ENCODE assay signal across 14 cellular contexts in the genomic region with DNA sequence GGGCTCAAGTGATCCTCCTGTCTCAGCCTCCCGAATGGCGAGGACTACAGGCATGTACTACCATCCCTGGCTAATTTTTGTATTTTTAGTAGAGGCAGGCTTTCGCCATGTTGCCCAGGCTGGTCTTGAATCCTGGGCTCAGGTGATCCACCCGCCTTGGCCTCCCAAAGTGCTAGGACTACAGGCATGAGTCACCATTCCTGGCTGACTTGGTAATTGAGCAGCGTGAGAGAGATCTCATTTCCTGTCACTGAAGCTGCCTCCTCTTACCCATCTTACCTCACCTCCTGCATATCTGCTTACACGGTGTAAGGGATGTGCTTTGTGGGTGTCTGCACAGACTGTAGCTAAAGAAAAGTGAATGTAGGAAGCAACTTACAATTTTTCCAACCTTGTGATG. TPM values are rescaled to one million over a fixed set of nuclear protein-coding genes. Genes with fewer than 3 reads are reported as not detected.
DNase-seq lines count a peak whose midpoint lies in the region; ATAC-seq and TF ChIP-seq lines count a peak whose summit lies in the region.
"Had no signal": no experiment of that assay in that cellular context is flagged by ENCODE, and none has a peak within 500 bp of the region (broad histone marks: within the 10 kb centered on the region; RNA-seq: fewer than 3 reads in every experiment).

No MANE protein-coding gene starts in this region.

- DNase-seq in NK-92 treated with Interleukin-12 subunit alpha and Interleukin-12 subunit beta, amount 100 ng/mL, for 24 hours (lab: John Stamatoyannopoulos, UW): peak; percentile 9
- no peak for DNase-seq in NK-92 (lab: John Stamatoyannopoulos, UW; ENCODE audit: unreplicated experiment)
- DNase-seq in WTC11 (ENCODE audit: low spot score): no peak
- DNase-seq in dermis blood vessel endothelial cell: peak; percentile 68
- peak; percentile 50 for DNase-seq in stimulated activated CD4-positive, alpha-beta T cell treated with anti-CD3 and anti-CD28 coated beads, Interleukin-4, amount 100 ng/mL, for 24 hours
- no peak for DNase-seq in COR-L47 (lab: John Stamatoyannopoulos, UW)
- DNase-seq in NOMO-1 (lab: John Stamatoyannopoulos, UW; ENCODE audit: unreplicated experiment in 2 of 2): no peak
- DNase-seq: colonic mucosa, left colon, NCI-H2081, T-helper 9 cell, tibial artery had no signal

- H3K4me3 Mint-ChIP-seq in WTC11: no peak overlapping the region

- peaks cover 5% of the 10 kb centered on the region; the same call in 1 of the 2 replicates for H3K36me3 Mint-ChIP-seq in WTC11

- ATAC-seq in WTC11 (peak; percentile 20; the same call in 1 of the 2 replicates), GM19467 (IDR thresholded peaks at IDR 0.05; ENCODE audit: unreplicated experiment) (no peak)
- ATAC-seq: left colon had no signal

- TF ChIP-seq CTCF in WTC11 (IDR thresholded peaks at IDR 0.05): no peak

- H3K9me3 Mint-ChIP-seq in WTC11: peaks cover 11% of the 10 kb centered on the region

- CTCF ChIA-PET in WTC11 (lab: Charles Lee): no interaction called here

- no peak overlapping the region for H3K27ac Mint-ChIP-seq in WTC11

- H3K4me1 Mint-ChIP-seq in WTC11: peaks cover 25% of the 10 kb centered on the region

- H3K27me3 Mint-ChIP-seq in WTC11 (ENCODE audit: low read depth): no peaks in the 10 kb centered on the region

- POLR2A ChIA-PET in WTC11 (lab: Charles Lee): no interaction called here

TF ChIP-seq in WTC11, 78 proteins besides CTCF, POLR2A, EP300 and RAD21 (continues in another document):
- TF ChIP-seq GTF2I (CRISPR knock-in tag; conservative IDR thresholded peaks at IDR 0.05) (no peak), ZNF263 (CRISPR knock-in tag; IDR thresholded peaks at IDR 0.05; ENCODE audit: low read depth) (no peak), OVOL2 (CRISPR knock-in tag; IDR thresholded peaks at IDR 0.05; ENCODE audit: borderline replicate concordance) (no peak), GABPB1 (CRISPR knock-in tag; IDR thresholded peaks at IDR 0.05) (no peak), RELA (CRISPR knock-in tag; IDR thresholded peaks at IDR 0.05; ENCODE audit: borderline replicate concordance) (no peak), NR2C2 (CRISPR knock-in tag; IDR thresholded peaks at IDR 0.05) (no peak), CREB1 (CRISPR knock-in tag; IDR thresholded peaks at IDR 0.05) (no peak), CBFB (CRISPR knock-in tag; IDR thresholded peaks at IDR 0.05; ENCODE audit: low read depth) (no peak), JUN (CRISPR knock-in tag; IDR thresholded peaks at IDR 0.05) (no peak), TEAD1 (CRISPR knock-in tag; IDR thresholded peaks at IDR 0.05) (no peak)
- TF ChIP-seq, protein P1, sequence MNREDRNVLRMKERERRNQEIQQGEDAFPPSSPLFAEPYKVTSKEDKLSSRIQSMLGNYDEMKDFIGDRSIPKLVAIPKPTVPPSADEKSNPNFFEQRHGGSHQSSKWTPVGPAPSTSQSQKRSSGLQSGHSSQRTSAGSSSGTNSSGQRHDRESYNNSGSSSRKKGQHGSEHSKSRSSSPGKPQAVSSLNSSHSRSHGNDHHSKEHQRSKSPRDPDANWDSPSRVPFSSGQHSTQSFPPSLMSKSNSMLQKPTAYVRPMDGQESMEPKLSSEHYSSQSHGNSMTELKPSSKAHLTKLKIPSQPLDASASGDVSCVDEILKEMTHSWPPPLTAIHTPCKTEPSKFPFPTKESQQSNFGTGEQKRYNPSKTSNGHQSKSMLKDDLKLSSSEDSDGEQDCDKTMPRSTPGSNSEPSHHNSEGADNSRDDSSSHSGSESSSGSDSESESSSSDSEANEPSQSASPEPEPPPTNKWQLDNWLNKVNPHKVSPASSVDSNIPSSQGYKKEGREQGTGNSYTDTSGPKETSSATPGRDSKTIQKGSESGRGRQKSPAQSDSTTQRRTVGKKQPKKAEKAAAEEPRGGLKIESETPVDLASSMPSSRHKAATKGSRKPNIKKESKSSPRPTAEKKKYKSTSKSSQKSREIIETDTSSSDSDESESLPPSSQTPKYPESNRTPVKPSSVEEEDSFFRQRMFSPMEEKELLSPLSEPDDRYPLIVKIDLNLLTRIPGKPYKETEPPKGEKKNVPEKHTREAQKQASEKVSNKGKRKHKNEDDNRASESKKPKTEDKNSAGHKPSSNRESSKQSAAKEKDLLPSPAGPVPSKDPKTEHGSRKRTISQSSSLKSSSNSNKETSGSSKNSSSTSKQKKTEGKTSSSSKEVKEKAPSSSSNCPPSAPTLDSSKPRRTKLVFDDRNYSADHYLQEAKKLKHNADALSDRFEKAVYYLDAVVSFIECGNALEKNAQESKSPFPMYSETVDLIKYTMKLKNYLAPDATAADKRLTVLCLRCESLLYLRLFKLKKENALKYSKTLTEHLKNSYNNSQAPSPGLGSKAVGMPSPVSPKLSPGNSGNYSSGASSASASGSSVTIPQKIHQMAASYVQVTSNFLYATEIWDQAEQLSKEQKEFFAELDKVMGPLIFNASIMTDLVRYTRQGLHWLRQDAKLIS (CRISPR knock-in tag; IDR thresholded peaks at IDR 0.05; ENCODE audit: borderline replicate concordance): no peak
- TF ChIP-seq, protein P2, sequence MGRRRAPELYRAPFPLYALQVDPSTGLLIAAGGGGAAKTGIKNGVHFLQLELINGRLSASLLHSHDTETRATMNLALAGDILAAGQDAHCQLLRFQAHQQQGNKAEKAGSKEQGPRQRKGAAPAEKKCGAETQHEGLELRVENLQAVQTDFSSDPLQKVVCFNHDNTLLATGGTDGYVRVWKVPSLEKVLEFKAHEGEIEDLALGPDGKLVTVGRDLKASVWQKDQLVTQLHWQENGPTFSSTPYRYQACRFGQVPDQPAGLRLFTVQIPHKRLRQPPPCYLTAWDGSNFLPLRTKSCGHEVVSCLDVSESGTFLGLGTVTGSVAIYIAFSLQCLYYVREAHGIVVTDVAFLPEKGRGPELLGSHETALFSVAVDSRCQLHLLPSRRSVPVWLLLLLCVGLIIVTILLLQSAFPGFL (CRISPR knock-in tag; IDR thresholded peaks at IDR 0.05; ENCODE audit: borderline replicate concordance): no peak
- TF ChIP-seq, protein P3, sequence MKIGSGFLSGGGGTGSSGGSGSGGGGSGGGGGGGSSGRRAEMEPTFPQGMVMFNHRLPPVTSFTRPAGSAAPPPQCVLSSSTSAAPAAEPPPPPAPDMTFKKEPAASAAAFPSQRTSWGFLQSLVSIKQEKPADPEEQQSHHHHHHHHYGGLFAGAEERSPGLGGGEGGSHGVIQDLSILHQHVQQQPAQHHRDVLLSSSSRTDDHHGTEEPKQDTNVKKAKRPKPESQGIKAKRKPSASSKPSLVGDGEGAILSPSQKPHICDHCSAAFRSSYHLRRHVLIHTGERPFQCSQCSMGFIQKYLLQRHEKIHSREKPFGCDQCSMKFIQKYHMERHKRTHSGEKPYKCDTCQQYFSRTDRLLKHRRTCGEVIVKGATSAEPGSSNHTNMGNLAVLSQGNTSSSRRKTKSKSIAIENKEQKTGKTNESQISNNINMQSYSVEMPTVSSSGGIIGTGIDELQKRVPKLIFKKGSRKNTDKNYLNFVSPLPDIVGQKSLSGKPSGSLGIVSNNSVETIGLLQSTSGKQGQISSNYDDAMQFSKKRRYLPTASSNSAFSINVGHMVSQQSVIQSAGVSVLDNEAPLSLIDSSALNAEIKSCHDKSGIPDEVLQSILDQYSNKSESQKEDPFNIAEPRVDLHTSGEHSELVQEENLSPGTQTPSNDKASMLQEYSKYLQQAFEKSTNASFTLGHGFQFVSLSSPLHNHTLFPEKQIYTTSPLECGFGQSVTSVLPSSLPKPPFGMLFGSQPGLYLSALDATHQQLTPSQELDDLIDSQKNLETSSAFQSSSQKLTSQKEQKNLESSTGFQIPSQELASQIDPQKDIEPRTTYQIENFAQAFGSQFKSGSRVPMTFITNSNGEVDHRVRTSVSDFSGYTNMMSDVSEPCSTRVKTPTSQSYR (CRISPR knock-in tag; IDR thresholded peaks at IDR 0.05): no peak
- TF ChIP-seq, protein P4, sequence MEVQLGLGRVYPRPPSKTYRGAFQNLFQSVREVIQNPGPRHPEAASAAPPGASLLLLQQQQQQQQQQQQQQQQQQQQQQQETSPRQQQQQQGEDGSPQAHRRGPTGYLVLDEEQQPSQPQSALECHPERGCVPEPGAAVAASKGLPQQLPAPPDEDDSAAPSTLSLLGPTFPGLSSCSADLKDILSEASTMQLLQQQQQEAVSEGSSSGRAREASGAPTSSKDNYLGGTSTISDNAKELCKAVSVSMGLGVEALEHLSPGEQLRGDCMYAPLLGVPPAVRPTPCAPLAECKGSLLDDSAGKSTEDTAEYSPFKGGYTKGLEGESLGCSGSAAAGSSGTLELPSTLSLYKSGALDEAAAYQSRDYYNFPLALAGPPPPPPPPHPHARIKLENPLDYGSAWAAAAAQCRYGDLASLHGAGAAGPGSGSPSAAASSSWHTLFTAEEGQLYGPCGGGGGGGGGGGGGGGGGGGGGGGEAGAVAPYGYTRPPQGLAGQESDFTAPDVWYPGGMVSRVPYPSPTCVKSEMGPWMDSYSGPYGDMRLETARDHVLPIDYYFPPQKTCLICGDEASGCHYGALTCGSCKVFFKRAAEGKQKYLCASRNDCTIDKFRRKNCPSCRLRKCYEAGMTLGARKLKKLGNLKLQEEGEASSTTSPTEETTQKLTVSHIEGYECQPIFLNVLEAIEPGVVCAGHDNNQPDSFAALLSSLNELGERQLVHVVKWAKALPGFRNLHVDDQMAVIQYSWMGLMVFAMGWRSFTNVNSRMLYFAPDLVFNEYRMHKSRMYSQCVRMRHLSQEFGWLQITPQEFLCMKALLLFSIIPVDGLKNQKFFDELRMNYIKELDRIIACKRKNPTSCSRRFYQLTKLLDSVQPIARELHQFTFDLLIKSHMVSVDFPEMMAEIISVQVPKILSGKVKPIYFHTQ (CRISPR knock-in tag; IDR thresholded peaks at IDR 0.05): no peak
- TF ChIP-seq, protein P5, sequence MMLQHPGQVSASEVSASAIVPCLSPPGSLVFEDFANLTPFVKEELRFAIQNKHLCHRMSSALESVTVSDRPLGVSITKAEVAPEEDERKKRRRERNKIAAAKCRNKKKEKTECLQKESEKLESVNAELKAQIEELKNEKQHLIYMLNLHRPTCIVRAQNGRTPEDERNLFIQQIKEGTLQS (CRISPR knock-in tag; conservative IDR thresholded peaks at IDR 0.05): no peak
- TF ChIP-seq, protein P6, sequence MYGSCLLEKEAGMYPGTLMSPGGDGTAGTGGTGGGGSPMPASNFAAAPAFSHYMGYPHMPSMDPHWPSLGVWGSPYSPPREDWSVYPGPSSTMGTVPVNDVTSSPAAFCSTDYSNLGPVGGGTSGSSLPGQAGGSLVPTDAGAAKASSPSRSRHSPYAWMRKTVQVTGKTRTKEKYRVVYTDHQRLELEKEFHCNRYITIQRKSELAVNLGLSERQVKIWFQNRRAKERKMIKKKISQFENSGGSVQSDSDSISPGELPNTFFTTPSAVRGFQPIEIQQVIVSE (CRISPR knock-in tag; IDR thresholded peaks at IDR 0.05; ENCODE audit: borderline replicate concordance): no peak

RNA-seq across cellular contexts. Expression of a gene that starts 9.7 kb away (rescaled TPM):
- total RNA-seq in WTC11 (2021): 0.14 to 0.42 TPM (median 0.39 TPM) in 3 replicates
- total RNA-seq in dermis blood vessel endothelial cell: 14.1 and 14.3 TPM in 2 replicates

RNA-seq across cellular contexts. Expression of a gene that starts 35.6 kb away (rescaled TPM):
- total RNA-seq in WTC11 (2021): 0.07 to 0.15 TPM (median 0.14 TPM) in 3 replicates
- total RNA-seq in dermis blood vessel endothelial cell: 9.6 and 23.7 TPM in 2 replicates

RNA-seq across cellular contexts. Expression of a gene that starts 40.4 kb away (rescaled TPM):
- total RNA-seq in WTC11 (2021) (not detected in 3 replicates), dermis blood vessel endothelial cell (not detected in 2 replicates)
- total RNA-seq: colonic mucosa, left colon, smooth muscle cell had no signal

RNA-seq across cellular contexts. Expression of a gene that starts 54.9 kb away (rescaled TPM):
- total RNA-seq in WTC11 (2021) (1.5 to 2.0 TPM (median 1.5 TPM) in 3 replicates), dermis blood vessel endothelial cell (2.2 and 2.6 TPM in 2 replicates)

Comparison
In these comparisons a context has a peak if more than half of its experiments do, and no peak if none do; other contexts are left out.
1. DNase-seq: peak in NK-92 treated with Interleukin-12 subunit alpha and Interleukin-12 subunit beta, amount 100 ng/mL, for 24 hours (single experiment), dermis blood vessel endothelial cell (single experiment) and stimulated activated CD4-positive, alpha-beta T cell treated with anti-CD3 and anti-CD28 coated beads, Interleukin-4, amount 100 ng/mL, for 24 hours (single experiment); none in NK-92 (single experiment), WTC11 (single experiment), COR-L47 (single experiment) and NOMO-1 (0 of 2).
2. RNA of a gene that starts 9.7 kb away (total RNA-seq): 14.1 to 14.3 TPM in dermis blood vessel endothelial cell; 0.14 to 0.42 TPM in WTC11; every median in the first group is over 10 times any median in the second.